ENCODE assay signal across 1 cellular context in the genomic region with DNA sequence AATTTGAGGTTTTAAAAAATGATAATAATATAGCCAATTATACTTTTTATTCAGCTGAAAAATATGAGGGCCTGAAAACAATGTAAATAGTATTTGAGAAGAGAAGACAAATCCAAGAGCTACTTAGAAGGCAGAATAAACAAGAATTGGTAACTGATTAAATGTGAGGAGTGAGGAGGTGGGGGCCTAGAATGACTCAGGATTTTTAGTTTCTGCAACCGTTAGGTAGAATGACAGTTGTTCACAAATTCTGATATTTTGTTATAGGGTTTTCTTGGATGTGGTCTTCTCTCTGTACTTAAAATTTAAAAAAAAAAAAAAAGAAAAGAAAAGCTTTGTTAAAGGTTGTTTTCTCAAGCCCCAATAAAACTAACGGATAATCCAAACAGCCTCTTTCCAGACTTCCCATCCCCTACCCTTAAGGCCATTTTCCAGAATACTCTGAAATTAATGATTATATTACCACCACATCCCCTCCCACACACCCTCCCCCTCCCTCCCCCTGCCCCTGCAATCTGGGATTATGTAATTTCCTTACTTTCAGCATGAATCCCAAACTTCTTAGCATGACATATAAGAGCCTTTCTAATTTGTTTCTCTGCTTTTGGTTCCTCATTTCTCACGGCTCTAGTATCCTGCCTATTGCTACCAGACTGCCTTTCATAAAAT.
TF ChIP-seq lines count a peak whose summit lies in the region.

No MANE protein-coding gene starts in this region.

TF ChIP-seq in A549, 52 proteins besides CTCF, POLR2A, EP300 and RAD21 (continued from another document):
- TF ChIP-seq HDAC2 (IDR thresholded peaks at IDR 0.05) (no peak), BCL3 (IDR thresholded peaks at IDR 0.05) (peak; percentile 8; the same call in 1 of the 3 replicates)
